ENCODE assay signal across 1 cellular context in genomic region chr1:31788138-31788824, GRCh38.
TF ChIP-seq lines count a peak whose summit lies in the region.

No MANE protein-coding gene starts in this region.

TF ChIP-seq in HepG2, 621 proteins besides CTCF, POLR2A, EP300 and RAD21 (continued from another document and continues in another):
- TF ChIP-seq FOXO4 (CRISPR knock-in tag; conservative IDR thresholded peaks at IDR 0.05) (no peak), YY1 (IDR thresholded peaks at IDR 0.05; ENCODE audit: insufficient read depth, insufficient replicate concordance, low read depth, low read length) (no peak), PHB2 (IDR thresholded peaks at IDR 0.05; ENCODE audit: partially characterized antibody) (no peak), BCL6 (CRISPR knock-in tag; IDR thresholded peaks at IDR 0.05) (no peak), ZNF101 (CRISPR knock-in tag; IDR thresholded peaks at IDR 0.05; ENCODE audit: borderline replicate concordance, low read depth) (no peak), MED8 (CRISPR knock-in tag; IDR thresholded peaks at IDR 0.05; ENCODE audit: insufficient replicate concordance) (no peak), ZNF431 (CRISPR knock-in tag; IDR thresholded peaks at IDR 0.05; ENCODE audit: borderline replicate concordance, low read depth) (no peak), PRDM15 (CRISPR knock-in tag; IDR thresholded peaks at IDR 0.05) (no peak), ZNF3 (CRISPR knock-in tag; IDR thresholded peaks at IDR 0.05) (no peak), ZNF83 (CRISPR knock-in tag; IDR thresholded peaks at IDR 0.05; ENCODE audit: borderline replicate concordance) (no peak), SRY (CRISPR knock-in tag; IDR thresholded peaks at IDR 0.05) (no peak), FOXA1 (IDR thresholded peaks at IDR 0.05) (no peak), FOXA1 (CRISPR knock-in tag; IDR thresholded peaks at IDR 0.05) (no peak), GABPB1 (CRISPR knock-in tag; IDR thresholded peaks at IDR 0.05) (peak; percentile 74), CEBPB (IDR thresholded peaks at IDR 0.05; ENCODE audit: borderline replicate concordance, low read depth, low read length) (no peak), ZNF350 (CRISPR knock-in tag; IDR thresholded peaks at IDR 0.05; ENCODE audit: borderline replicate concordance, low read depth) (no peak), GLI4 (CRISPR knock-in tag; IDR thresholded peaks at IDR 0.05; ENCODE audit: borderline replicate concordance) (no peak), ZBED4 (CRISPR knock-in tag; IDR thresholded peaks at IDR 0.05; ENCODE audit: borderline replicate concordance) (no peak), ZNF318 (CRISPR knock-in tag; IDR thresholded peaks at IDR 0.05) (no peak), ZNF768 (CRISPR knock-in tag; IDR thresholded peaks at IDR 0.05) (no peak), ZNF446 (CRISPR knock-in tag; IDR thresholded peaks at IDR 0.05) (no peak), ZNF563 (CRISPR knock-in tag; IDR thresholded peaks at IDR 0.05) (no peak), ARID4A (CRISPR knock-in tag; IDR thresholded peaks at IDR 0.05; ENCODE audit: borderline replicate concordance) (peak; percentile 49), PAX8 (CRISPR knock-in tag; IDR thresholded peaks at IDR 0.05; ENCODE audit: borderline replicate concordance) (no peak), ZBTB7B (CRISPR knock-in tag; IDR thresholded peaks at IDR 0.05) (no peak), ZNF7 (CRISPR knock-in tag; IDR thresholded peaks at IDR 0.05) (no peak), DNMT1 (CRISPR knock-in tag; IDR thresholded peaks at IDR 0.05) (no peak), LBX2 (CRISPR knock-in tag; IDR thresholded peaks at IDR 0.05; ENCODE audit: borderline replicate concordance) (no peak), ELF4 (CRISPR knock-in tag; IDR thresholded peaks at IDR 0.05; ENCODE audit: borderline replicate concordance) (no peak), RFX3 (CRISPR knock-in tag; IDR thresholded peaks at IDR 0.05) (peak; percentile 87), POLR2G (IDR thresholded peaks at IDR 0.05; ENCODE audit: low read depth, low read length) (peak; percentile 48; the same call in 1 of the 2 replicates)
